15 cellular contexts compared by ENCODE assay signal in the genomic region with DNA sequence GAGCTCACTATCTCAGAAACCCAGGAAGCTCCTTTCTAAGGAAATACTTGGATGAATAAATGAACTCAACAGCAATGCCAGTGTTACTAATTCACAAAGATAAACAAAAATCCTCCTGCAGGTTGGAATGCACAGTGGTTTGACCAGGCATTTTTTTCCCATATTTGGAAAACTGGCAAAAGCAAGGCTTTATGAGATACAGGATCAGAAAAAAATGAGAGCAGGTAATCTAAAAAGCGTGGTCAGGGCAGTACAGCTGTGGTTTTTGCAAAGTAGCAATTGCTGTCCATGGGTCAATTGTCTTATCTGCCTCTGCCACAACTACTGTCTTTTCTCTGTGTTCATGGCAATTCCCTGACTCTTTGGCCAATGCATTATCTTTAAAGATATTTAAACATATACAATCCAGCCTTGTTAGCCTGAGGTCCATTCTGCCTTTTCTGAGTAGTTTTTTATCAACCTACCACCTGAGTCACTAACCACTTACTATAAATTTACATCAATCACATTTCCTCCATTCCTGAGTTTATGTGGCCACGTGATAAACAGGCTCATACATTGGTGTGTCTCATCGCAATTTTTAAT.
DNase-seq lines count a peak whose midpoint lies in the region; ATAC-seq, FAIRE-seq and TF ChIP-seq lines count a peak whose summit lies in the region.
"Had no signal": no experiment of that assay in that cellular context is flagged by ENCODE, and none has a peak within 500 bp of the region (broad histone marks: within the 10 kb centered on the region; RNA-seq: fewer than 3 reads in every experiment).

No MANE protein-coding gene starts in this region.

- H3K36me3 ChIP-seq in GM23248 (ENCODE audit: low read depth) = no peaks in the 10 kb centered on the region
- no peaks in the 10 kb centered on the region for H3K36me3 ChIP-seq in RWPE2 (ENCODE audit: low read depth)
- H3K36me3 ChIP-seq in esophagus muscularis mucosa = no peaks in the 10 kb centered on the region
- H3K36me3 ChIP-seq in ovary = no peaks in the 10 kb centered on the region

- H3K4me2 ChIP-seq in GM23248 (ENCODE audit: unreplicated experiment) = peak overlapping the region; percentile 56

- peak overlapping the region; percentile 82 for H3K27ac ChIP-seq in GM23248
- H3K27ac ChIP-seq in RWPE2 (ENCODE audit: poor library complexity, severe bottlenecking) = peak overlapping the region; percentile 56
- H3K27ac ChIP-seq in esophagus muscularis mucosa (replicated peaks in 1 of 4) = no peak overlapping the region
- no peak overlapping the region for H3K27ac ChIP-seq in ovary

- peaks cover 40% of the 10 kb centered on the region for H3F3A ChIP-seq in GM23248 (ENCODE audit: insufficient read depth)

- no peaks in the 10 kb centered on the region for H3K9me2 ChIP-seq in GM23248 (ENCODE audit: insufficient read depth)

- no peak overlapping the region for H2AFZ ChIP-seq in GM23248

- no peak for TF ChIP-seq CTCF in RWPE2 (IDR thresholded peaks at IDR 0.05; ENCODE audit: poor library complexity, severe bottlenecking)
- TF ChIP-seq CTCF in fibroblast of pulmonary artery (IDR thresholded peaks at IDR 0.05; ENCODE audit: low read length, missing control alignments) = peak; percentile 35
- peak in 1 of 3 experiments; percentile 7 for TF ChIP-seq CTCF in esophagus muscularis mucosa (IDR thresholded peaks at IDR 0.05)
- no peak for TF ChIP-seq CTCF in ovary (IDR thresholded peaks at IDR 0.05)

- H3K27me3 ChIP-seq in GM23248 (replicated peaks; ENCODE audit: insufficient read depth) = no peaks in the 10 kb centered on the region
- no peaks in the 10 kb centered on the region for H3K27me3 ChIP-seq in RWPE2 (ENCODE audit: insufficient read depth, poor library complexity, severe bottlenecking)
- H3K27me3 ChIP-seq in esophagus muscularis mucosa = no peaks in the 10 kb centered on the region
- H3K27me3 ChIP-seq in ovary = no peaks in the 10 kb centered on the region

- 0 out of 2 replicates have a peak overlapping the region, but pooled peaks have one; percentile 44 for H3K9ac ChIP-seq in GM23248

- TF ChIP-seq EP300 in esophagus muscularis mucosa (IDR thresholded peaks at IDR 0.05) (no peak), ovary (IDR thresholded peaks at IDR 0.05) (no peak)

- peak; percentile 60 for DNase-seq in GM23248
- DNase-seq in RWPE2 (ENCODE audit: low spot score) = no peak
- peak; percentile 58 for DNase-seq in fibroblast of pulmonary artery (ENCODE audit: low read depth)
- DNase-seq in urothelium cell line (ENCODE audit: low spot score) = peak; percentile 49
- DNase-seq in esophagus muscularis mucosa (ENCODE audit: extremely low spot score) = no peak
- DNase-seq in hypothalamus (lab: John Stamatoyannopoulos, UW) = no peak
- no peak for DNase-seq in ovary
- DNase-seq: activated CD4-positive, alpha-beta memory T cell treated with anti-CD3 and anti-CD28 coated beads for 36 hours; activated effector memory CD4-positive, alpha-beta T cell treated with Interleukin-2 at 50 U/mL for 16 hours; Caco-2; central memory CD4-positive, alpha-beta T cell; erythroblast; NCI-H1092; NCI-H510A; T-helper 9 cell had no signal

- 74 to 76% methylated on average over 3 of the region's 3 CpGs for WGBS in GM23248 (ENCODE audit: low coverage in 1 of 2, low lambda C conversion rate in 2 of 2, missing lambda C conversion rate in 2 of 2), 2 experiments
- WGBS in esophagus muscularis mucosa = 85% methylated on average over 3 of the region's 3 CpGs
- 67 to 74% (median 69%) methylated on average over 3 of the region's 3 CpGs for WGBS in ovary, 3 donors

- in situ Hi-C loops in GM23248 (cut with MboI) = no loop called here

- H3K4me1 ChIP-seq in GM23248 (ENCODE audit: insufficient read depth) (peaks cover 30% of the 10 kb centered on the region), RWPE2 (ENCODE audit: insufficient read depth, poor library complexity, severe bottlenecking) (peaks cover 22% of the 10 kb centered on the region), esophagus muscularis mucosa (peaks cover 0 to 7% (median 0%) of the 10 kb centered on the region in 4 donors), ovary (ENCODE audit: insufficient read depth) (no peaks in the 10 kb centered on the region)
- H3K4me1 ChIP-seq: Caco-2 had no signal

- ATAC-seq in RWPE2 (ENCODE audit: low read depth) = peak; percentile 71

- TF ChIP-seq POLR2A in esophagus muscularis mucosa (IDR thresholded peaks at IDR 0.05; ENCODE audit: low read depth) (no peak), ovary (IDR thresholded peaks at IDR 0.05) (no peak)

- H3K79me2 ChIP-seq in GM23248 (ENCODE audit: insufficient read depth) = no peaks in the 10 kb centered on the region

- H3K4me3 ChIP-seq in GM23248 (no peak overlapping the region), RWPE2 (ENCODE audit: severe bottlenecking) (no peak overlapping the region), fibroblast of pulmonary artery (replicated peaks; ENCODE audit: low read depth, low read length) (no peak overlapping the region), esophagus muscularis mucosa (no peak overlapping the region), ovary (no peak overlapping the region)

- no peak for FAIRE-seq in urothelium cell line (lab: Jason Lieb, UNC)

- H4K20me1 ChIP-seq in GM23248 (ENCODE audit: insufficient read depth) = no peaks in the 10 kb centered on the region

- H3K9me3 ChIP-seq in GM23248 (ENCODE audit: low read depth) (no peaks in the 10 kb centered on the region), RWPE2 (ENCODE audit: severe bottlenecking) (no peaks in the 10 kb centered on the region), esophagus muscularis mucosa (no peaks in the 10 kb centered on the region), ovary (no peaks in the 10 kb centered on the region)
- H3K9me3 ChIP-seq: Caco-2 had no signal

- intact Hi-C loops in esophagus muscularis mucosa (cut with DNase I) (no loop called here), ovary (cut with DNase I) (no loop called here)

Comparison
In these comparisons a context has a peak if more than half of its experiments do, and no peak if none do; other contexts are left out.
1. DNase-seq: peak in GM23248 (single experiment), fibroblast of pulmonary artery (single experiment) and urothelium cell line (single experiment); none in RWPE2 (single experiment), esophagus muscularis mucosa (single experiment), hypothalamus (0 of 51) and ovary (0 of 5).
2. H3K27ac ChIP-seq: peak in GM23248 (single experiment) and RWPE2 (single experiment); none in esophagus muscularis mucosa (0 of 4) and ovary (0 of 2).